ENCODE assay signal across 8 cellular contexts in genomic region chr6:100880901-100881706, GRCh38. TPM values are rescaled to one million over a fixed set of nuclear protein-coding genes. Genes with fewer than 3 reads are reported as not detected.
DNase-seq lines count a peak whose midpoint lies in the region; ATAC-seq and TF ChIP-seq lines count a peak whose summit lies in the region.

ASCC3 (minus strand) TSS chr6:100881329; CDS start chr6:100867997, 13,332 bp downstream.

- H3K27ac Mint-ChIP-seq in HFFc6 (peak within 1 kb of the TSS; percentile 100), osteocyte (ENCODE audit: unreplicated experiment) (peak within 1 kb of the TSS; percentile 99)
- peak within 1 kb of the TSS; percentile 100 for H3K27ac Mint-ChIP-seq in activated naive CD4-positive, alpha-beta T cell treated with anti-CD3 and anti-CD28 coated beads, Interleukin-2, amount 50 U/mL, for 24 hours

- ATAC-seq in SK-N-SH treated with all-trans-retinoic acid at 6 μM for 48 hours (peak; percentile 98), thoracic aorta (ENCODE audit: insufficient number of reproducible peaks, low FRiP score, low read depth) (peak; percentile 87)

- peak within 1 kb of the TSS; percentile 100 for H3K4me3 Mint-ChIP-seq in HFFc6
- H3K4me3 Mint-ChIP-seq in activated naive CD4-positive, alpha-beta T cell treated with anti-CD3 and anti-CD28 coated beads, Interleukin-2, amount 50 U/mL, for 24 hours, result peak within 1 kb of the TSS; percentile 99
- H3K4me3 Mint-ChIP-seq in osteocyte (ENCODE audit: unreplicated experiment), result peak within 1 kb of the TSS; percentile 100

- peak within 1 kb of the TSS; percentile 84 to 86 for H3K27ac ChIP-seq in thoracic aorta

- CTCF ChIA-PET in GM10248 (lab: Yijun Ruan, JAX), result interaction anchor here (1.1 to 1.3 kb wide), 2 partner anchors 112 to 764 kb away, joined by 3 read pairs; no protein-coding TSS in a partner anchor

- H3K9me3 ChIP-seq in thoracic aorta, result no peaks in the 10 kb centered on the region

- H3K4me1 ChIP-seq in thoracic aorta (ENCODE audit: control insufficient read depth in 1 of 2, low read depth in 2 of 2), result peaks cover 20 to 41% of the 10 kb centered on the region in 2 donors

- H3K36me3 ChIP-seq in thoracic aorta, result no peaks in the 10 kb centered on the region

- TF ChIP-seq CTCF in GM10248 (IDR thresholded peaks at IDR 0.05; ENCODE audit: control extremely low read depth, extremely low read depth, low read depth, missing control alignments), result no peak
- TF ChIP-seq CTCF in HFFc6 (IDR thresholded peaks at IDR 0.05), result no peak
- no peak for TF ChIP-seq CTCF in osteocyte (IDR thresholded peaks at IDR 0.05)
- TF ChIP-seq CTCF in thoracic aorta (IDR thresholded peaks at IDR 0.05), result no peak

- H3K27me3 Mint-ChIP-seq in HFFc6 (ENCODE audit: insufficient read depth) (peaks cover 2% of the 10 kb centered on the region), osteocyte (ENCODE audit: unreplicated experiment) (no peaks in the 10 kb centered on the region)
- H3K27me3 Mint-ChIP-seq in activated naive CD4-positive, alpha-beta T cell treated with anti-CD3 and anti-CD28 coated beads, Interleukin-2, amount 50 U/mL, for 24 hours, result no peaks in the 10 kb centered on the region

- H3K36me3 Mint-ChIP-seq in HFFc6 (ENCODE audit: low read depth) (peaks cover 19% of the 10 kb centered on the region), osteocyte (ENCODE audit: unreplicated experiment) (no peaks in the 10 kb centered on the region)
- no peaks in the 10 kb centered on the region for H3K36me3 Mint-ChIP-seq in activated naive CD4-positive, alpha-beta T cell treated with anti-CD3 and anti-CD28 coated beads, Interleukin-2, amount 50 U/mL, for 24 hours

- peak within 1 kb of the TSS; percentile 79 for H3K4me3 ChIP-seq in thoracic aorta

- H3K4me1 Mint-ChIP-seq in HFFc6 (ENCODE audit: low read depth), result peaks cover 53% of the 10 kb centered on the region
- H3K4me1 Mint-ChIP-seq in activated naive CD4-positive, alpha-beta T cell treated with anti-CD3 and anti-CD28 coated beads, Interleukin-2, amount 50 U/mL, for 24 hours, result peaks cover 52% of the 10 kb centered on the region
- peaks cover 33% of the 10 kb centered on the region for H3K4me1 Mint-ChIP-seq in osteocyte (ENCODE audit: unreplicated experiment)

- DNase-seq in GM10248 (ENCODE audit: extremely low spot score), result peak; percentile 91
- peak; percentile 89 for DNase-seq in HFFc6
- DNase-seq in NAMALWA (ENCODE audit: low spot score), result peak; percentile 89
- peak; percentile 93 for DNase-seq in glomerular visceral epithelial cell (ENCODE audit: extremely low spot score)
- peak; percentile 97 for DNase-seq in osteocyte (ENCODE audit: extremely low spot score, unreplicated experiment)
- peak; percentile 60 for DNase-seq in thoracic aorta (ENCODE audit: low spot score)

- POLR2A ChIA-PET in GM10248 (lab: Yijun Ruan, JAX), result no interaction called here

- H3K27me3 ChIP-seq in thoracic aorta (replicated peaks; ENCODE audit: insufficient read depth), result no peaks in the 10 kb centered on the region

- no peaks in the 10 kb centered on the region for H3K9me3 Mint-ChIP-seq in HFFc6
- H3K9me3 Mint-ChIP-seq in activated naive CD4-positive, alpha-beta T cell treated with anti-CD3 and anti-CD28 coated beads, Interleukin-2, amount 50 U/mL, for 24 hours, result no peaks in the 10 kb centered on the region
- H3K9me3 Mint-ChIP-seq in osteocyte (ENCODE audit: unreplicated experiment), result no peaks in the 10 kb centered on the region

TF ChIP-seq in SK-N-SH treated with all-trans-retinoic acid at 6 μM for 48 hours, 23 proteins besides CTCF, POLR2A, EP300 and RAD21:
- TF ChIP-seq ZFP30 (CRISPR knock-in tag; IDR thresholded peaks at IDR 0.05) (no peak), ZNF70 (CRISPR knock-in tag; IDR thresholded peaks at IDR 0.05) (no peak), CREB5 (CRISPR knock-in tag; IDR thresholded peaks at IDR 0.05; ENCODE audit: low read depth) (no peak), ARNTL (CRISPR knock-in tag; IDR thresholded peaks at IDR 0.05; ENCODE audit: borderline replicate concordance, low read depth) (no peak), ISL1 (CRISPR knock-in tag; IDR thresholded peaks at IDR 0.05) (no peak), PPARA (CRISPR knock-in tag; IDR thresholded peaks at IDR 0.05; ENCODE audit: borderline replicate concordance) (no peak), POU6F1 (CRISPR knock-in tag; IDR thresholded peaks at IDR 0.05; ENCODE audit: borderline replicate concordance, low read depth) (no peak), CSDC2 (CRISPR knock-in tag; IDR thresholded peaks at IDR 0.05) (no peak), SNAI2 (CRISPR knock-in tag; IDR thresholded peaks at IDR 0.05) (no peak), PATZ1 (CRISPR knock-in tag; IDR thresholded peaks at IDR 0.05; ENCODE audit: borderline replicate concordance) (no peak), BACH2 (CRISPR knock-in tag; IDR thresholded peaks at IDR 0.05; ENCODE audit: borderline replicate concordance) (no peak)
TF ChIP-seq in SK-N-SH treated with all-trans-retinoic acid at 6 μM for 48 hours: peak in this region for 0.

RNA-seq across cellular contexts. Expression of gene ASCC3, which starts in this region (rescaled TPM):
- total RNA-seq in HFFc6 (2021; fragmentation: NEBNext Ultra II Directional; extraction: Animal tissue kit (Norgen Biotek cat#: 25700)), result 100 to 1,000 TPM in 1 of 6 experiments, 10 to 100 TPM in 5; 96.1 to 101 (median 97.8) TPM
- 41.6 and 42.0 TPM in 2 replicates for total RNA-seq in osteocyte
- total RNA-seq in thoracic aorta, result 10 to 100 TPM; 35.7 to 56.2 TPM

Comparison
In these comparisons a context has a peak if more than half of its experiments do, and no peak if none do; other contexts are left out.
1. Peak in every context shown above with its lines: DNase-seq, ATAC-seq, H3K4me3 ChIP-seq and H3K27ac ChIP-seq.